In genomic region chrX:133921764-133922389, GRCh38 we compare ENCODE assay signal across 8 cellular contexts.
A peak's percentile ranks its signal among the peaks of the same experiment; 100 is the strongest.
DNase-seq lines count a peak whose midpoint lies in the region; ATAC-seq and TF ChIP-seq lines count a peak whose summit lies in the region.

No MANE protein-coding gene starts in this region.

- no peaks in the 10 kb centered on the region for H3K9me3 ChIP-seq in DND-41 (ENCODE audit: insufficient read depth, low read length, severe bottlenecking)
- H3K9me3 ChIP-seq in parathyroid adenoma (ENCODE audit: control insufficient read depth, low read length): no peaks in the 10 kb centered on the region

- H3K9ac ChIP-seq in DND-41 (ENCODE audit: low read depth, low read length) (peak overlapping the region; percentile 21), parathyroid adenoma (no peak overlapping the region)

- ATAC-seq in DND-41 (ENCODE audit: insufficient read depth, low read depth): peak; percentile 37; the same call in 2 of the 3 replicates
- peak; percentile 48 for ATAC-seq in GM21390 (IDR thresholded peaks at IDR 0.05; ENCODE audit: unreplicated experiment)
- peak; percentile 39 for ATAC-seq in esophagus mucosa
- no peak for ATAC-seq in GM18870 (IDR thresholded peaks at IDR 0.05; ENCODE audit: unreplicated experiment)

- H3K4me2 ChIP-seq in DND-41 (ENCODE audit: insufficient read depth, low read length) (peak overlapping the region; percentile 19; the same call in 1 of the 2 replicates), parathyroid adenoma (ENCODE audit: low read length) (no peak overlapping the region)

- H3K27me3 ChIP-seq in DND-41 (ENCODE audit: insufficient read depth, low read length, poor library complexity): no peaks in the 10 kb centered on the region
- H3K27me3 ChIP-seq in parathyroid adenoma (ENCODE audit: control insufficient read depth, insufficient read depth, low read length): no peaks in the 10 kb centered on the region

- H3K27ac ChIP-seq in DND-41 (ENCODE audit: low read length) (peak overlapping the region; percentile 83), parathyroid adenoma (no peak overlapping the region)

- H3K36me3 ChIP-seq in DND-41 (ENCODE audit: insufficient read depth, low read length) (no peaks in the 10 kb centered on the region), parathyroid adenoma (ENCODE audit: control insufficient read depth, insufficient read depth, low read length) (no peaks in the 10 kb centered on the region)

- no peak for TF ChIP-seq POLR2A in NB4 (IDR thresholded peaks at IDR 0.05; ENCODE audit: extremely low read depth, insufficient read length)

- DNase-seq in DND-41: peak; percentile 59
- DNase-seq in NB4 (ENCODE audit: low read depth): peak; percentile 30
- no peak for DNase-seq in middle frontal gyrus (ENCODE audit: extremely low spot score, low spot score)

- TF ChIP-seq CTCF in DND-41 (IDR thresholded peaks at IDR 0.05; ENCODE audit: borderline replicate concordance, extremely low read depth, low read length, poor library complexity, severe bottlenecking) (peak; percentile 74), NB4 (IDR thresholded peaks at IDR 0.05; ENCODE audit: low read depth, low read length) (peak; percentile 51), WI38 (IDR thresholded peaks at IDR 0.05; ENCODE audit: low read depth, low read length) (0 out of 2 replicates have a peak, but pooled peaks have one; percentile 29), parathyroid adenoma (IDR thresholded peaks at IDR 0.05) (peak; percentile 10)

- H3K4me1 ChIP-seq in DND-41 (ENCODE audit: insufficient read depth, low read length) (peaks cover 32% of the 10 kb centered on the region), parathyroid adenoma (no peaks in the 10 kb centered on the region)

- H3K4me3 ChIP-seq in DND-41 (ENCODE audit: low read depth in 1 of 2, low read length in 2 of 2): no peak overlapping the region
- no peak overlapping the region for H3K4me3 ChIP-seq in NB4 (ENCODE audit: low read depth, low read length)
- no peak overlapping the region for H3K4me3 ChIP-seq in WI38 (ENCODE audit: low read depth, low read length)
- H3K4me3 ChIP-seq in parathyroid adenoma (ENCODE audit: low read depth, low read length): no peak overlapping the region

- H2AFZ ChIP-seq in DND-41 (ENCODE audit: low read depth, low read length) (no peak overlapping the region), parathyroid adenoma (no peak overlapping the region)

- H3K79me2 ChIP-seq in DND-41 (ENCODE audit: insufficient read depth, low read length) (no peaks in the 10 kb centered on the region), parathyroid adenoma (no peaks in the 10 kb centered on the region)

- H4K20me1 ChIP-seq in DND-41 (ENCODE audit: insufficient read depth, low read length): no peaks in the 10 kb centered on the region

Comparison
In these comparisons a context has a peak if more than half of its experiments do, and no peak if none do; other contexts are left out.
1. CTCF ChIP-seq: peak in every context shown above with its lines; median percentile 74 in DND-41; 51 in NB4; 29 in WI38; 10 in parathyroid adenoma.